8 cellular contexts compared by ENCODE assay signal in genomic region chr14:23069413-23069806, GRCh38. TPM values are rescaled to one million over a fixed set of nuclear protein-coding genes. Genes with fewer than 3 reads are reported as not detected.
A peak's percentile ranks its signal among the peaks of the same experiment; 100 is the strongest.
DNase-seq lines count a peak whose midpoint lies in the region; ATAC-seq, FAIRE-seq and TF ChIP-seq lines count a peak whose summit lies in the region.

No MANE protein-coding gene starts in this region.

- H3K27ac ChIP-seq in SU-DHL-6 (ENCODE audit: low read depth, low read length) (no peak overlapping the region), hepatocyte (peak overlapping the region; percentile 89), small intestine (ENCODE audit: low read depth in 1 of 2, low read length in 1 of 2) (no peak overlapping the region), upper lobe of left lung (peak overlapping the region in 1 of 4 donors; percentile 85)

- no peak overlapping the region for H2AFZ ChIP-seq in SU-DHL-6 (ENCODE audit: low read depth, low read length, severe bottlenecking)
- no peak overlapping the region for H2AFZ ChIP-seq in hepatocyte

- H3K4me1 Mint-ChIP-seq in activated T-cell treated with anti-CD3 and anti-CD28 coated beads, Interleukin-2, amount 50 U/mL, for 24 hours (ENCODE audit: low read depth): peaks cover 44% of the 10 kb centered on the region
- H3K4me1 Mint-ChIP-seq in stimulated activated effector memory CD8-positive, alpha-beta T cell treated with anti-CD3 and anti-CD28 coated beads, Interleukin-12 subunit alpha, Interleukin-12 subunit beta, amount 100 ng/mL, for 72 hours: peaks cover 45% of the 10 kb centered on the region

- H3K4me1 ChIP-seq in hepatocyte (ENCODE audit: insufficient read depth) (peaks cover 33% of the 10 kb centered on the region), small intestine (ENCODE audit: control insufficient read depth in 2 of 2, insufficient read depth in 1 of 2, low read depth in 1 of 2, low read length in 1 of 2) (peaks cover 0 to 2% of the 10 kb centered on the region in 2 donors), upper lobe of left lung (peaks cover 17 to 43% (median 34%) of the 10 kb centered on the region in 4 donors)

- WGBS in hepatocyte (ENCODE audit: low lambda C conversion rate, missing lambda C conversion rate): 65% methylated on average over 4 of the region's 4 CpGs
- WGBS in small intestine, 3 donors: 74 to 88% (median 86%) methylated on average over 3 to 4 of the region's 4 CpGs
- 73 to 81% methylated on average over 4 of the region's 4 CpGs for WGBS in upper lobe of left lung, 2 donors

- no peaks in the 10 kb centered on the region for H3K9me3 Mint-ChIP-seq in activated T-cell treated with anti-CD3 and anti-CD28 coated beads, Interleukin-2, amount 50 U/mL, for 24 hours
- no peaks in the 10 kb centered on the region for H3K9me3 Mint-ChIP-seq in stimulated activated effector memory CD8-positive, alpha-beta T cell treated with anti-CD3 and anti-CD28 coated beads, Interleukin-12 subunit alpha, Interleukin-12 subunit beta, amount 100 ng/mL, for 72 hours

- H4K20me1 ChIP-seq in SU-DHL-6 (ENCODE audit: low read depth, low read length) (peaks cover 9% of the 10 kb centered on the region; the same call in 1 of the 2 replicates), hepatocyte (ENCODE audit: insufficient read depth, poor library complexity, severe bottlenecking) (peaks cover 35% of the 10 kb centered on the region)

- H3K4me2 ChIP-seq in SU-DHL-6 (ENCODE audit: low read depth, low read length, poor library complexity, severe bottlenecking): peak overlapping the region; percentile 42
- peak overlapping the region; percentile 92 for H3K4me2 ChIP-seq in hepatocyte

- H3F3A ChIP-seq in SU-DHL-6 (ENCODE audit: insufficient read depth): peaks cover 11% of the 10 kb centered on the region

- DNase-seq in activated T-cell treated with anti-CD3 and anti-CD28 coated beads, Interleukin-2, amount 50 U/mL, for 24 hours: no peak
- no peak for DNase-seq in activated T-cell treated with anti-CD3 and anti-CD28 coated beads, Interleukin-2, amount 50 U/mL, for 48 hours
- no peak for DNase-seq in hepatocyte (ENCODE audit: low spot score)
- no peak for DNase-seq in stimulated activated effector memory CD8-positive, alpha-beta T cell treated with anti-CD3 and anti-CD28 coated beads, Interleukin-12 subunit alpha, Interleukin-12 subunit beta, amount 100 ng/mL, for 72 hours (ENCODE audit: low spot score in 2 of 2)
- DNase-seq in small intestine: no peak
- no peak for DNase-seq in upper lobe of left lung
- no peak for DNase-seq in NCI-H1436 (lab: John Stamatoyannopoulos, UW)

- no peaks in the 10 kb centered on the region for H3K9me3 ChIP-seq in SU-DHL-6 (ENCODE audit: insufficient read depth, low read length)
- no peaks in the 10 kb centered on the region for H3K9me3 ChIP-seq in hepatocyte (ENCODE audit: low read depth)
- no peaks in the 10 kb centered on the region for H3K9me3 ChIP-seq in small intestine (ENCODE audit: control insufficient read depth, low read depth)
- H3K9me3 ChIP-seq in upper lobe of left lung: no peaks in the 10 kb centered on the region

- H3K4me3 Mint-ChIP-seq in activated T-cell treated with anti-CD3 and anti-CD28 coated beads, Interleukin-2, amount 50 U/mL, for 24 hours: peak overlapping the region; percentile 98
- H3K4me3 Mint-ChIP-seq in stimulated activated effector memory CD8-positive, alpha-beta T cell treated with anti-CD3 and anti-CD28 coated beads, Interleukin-12 subunit alpha, Interleukin-12 subunit beta, amount 100 ng/mL, for 72 hours: peak overlapping the region; percentile 93

- no peak for FAIRE-seq in small intestine (lab: Jason Lieb, UNC)

- H3K27me3 Mint-ChIP-seq in activated T-cell treated with anti-CD3 and anti-CD28 coated beads, Interleukin-2, amount 50 U/mL, for 24 hours: no peaks in the 10 kb centered on the region

- H3K9me2 ChIP-seq in SU-DHL-6 (replicated peaks; ENCODE audit: insufficient read depth, low read length) (no peaks in the 10 kb centered on the region), hepatocyte (replicated peaks; ENCODE audit: insufficient read depth) (no peaks in the 10 kb centered on the region)

- H3K27me3 ChIP-seq in SU-DHL-6 (ENCODE audit: low read length) (no peaks in the 10 kb centered on the region), hepatocyte (no peaks in the 10 kb centered on the region), small intestine (ENCODE audit: control insufficient read depth in 2 of 2, insufficient read depth in 2 of 2, low read length in 2 of 2) (no peaks in the 10 kb centered on the region), upper lobe of left lung (no peaks in the 10 kb centered on the region)

- no peak for TF ChIP-seq EP300 in upper lobe of left lung (IDR thresholded peaks at IDR 0.05)

- peaks cover 23% of the 10 kb centered on the region for H3K36me3 ChIP-seq in SU-DHL-6 (ENCODE audit: low read length)
- H3K36me3 ChIP-seq in hepatocyte (replicated peaks; ENCODE audit: insufficient read depth, low read depth): no peaks in the 10 kb centered on the region
- peaks cover 8 to 11% of the 10 kb centered on the region in 2 donors for H3K36me3 ChIP-seq in small intestine (ENCODE audit: control insufficient read depth in 2 of 2, insufficient read depth in 2 of 2, low read length in 2 of 2)
- H3K36me3 ChIP-seq in upper lobe of left lung: peaks cover 16 to 74% (median 63%) of the 10 kb centered on the region in 4 donors

- peaks cover 92% of the 10 kb centered on the region for H3K36me3 Mint-ChIP-seq in activated T-cell treated with anti-CD3 and anti-CD28 coated beads, Interleukin-2, amount 50 U/mL, for 24 hours (ENCODE audit: low read depth)
- peaks cover 48% of the 10 kb centered on the region for H3K36me3 Mint-ChIP-seq in stimulated activated effector memory CD8-positive, alpha-beta T cell treated with anti-CD3 and anti-CD28 coated beads, Interleukin-12 subunit alpha, Interleukin-12 subunit beta, amount 100 ng/mL, for 72 hours

- H3K9ac ChIP-seq in SU-DHL-6 (ENCODE audit: low read length): no peak overlapping the region; the same call in 1 of the 2 replicates

- H3K27ac Mint-ChIP-seq in activated T-cell treated with anti-CD3 and anti-CD28 coated beads, Interleukin-2, amount 50 U/mL, for 24 hours: peak overlapping the region; percentile 85
- no peak overlapping the region for H3K27ac Mint-ChIP-seq in stimulated activated effector memory CD8-positive, alpha-beta T cell treated with anti-CD3 and anti-CD28 coated beads, Interleukin-12 subunit alpha, Interleukin-12 subunit beta, amount 100 ng/mL, for 72 hours

- no peak for TF ChIP-seq POLR2A in upper lobe of left lung (IDR thresholded peaks at IDR 0.05)

- H3K4me3 ChIP-seq in SU-DHL-6 (ENCODE audit: insufficient read depth, low read length, poor library complexity, severe bottlenecking) (no peak overlapping the region), hepatocyte (no peak overlapping the region), small intestine (ENCODE audit: low read depth in 1 of 2, low read length in 2 of 2) (no peak overlapping the region), upper lobe of left lung (no peak overlapping the region)

- ATAC-seq in stimulated activated effector memory CD8-positive, alpha-beta T cell treated with anti-CD3 and anti-CD28 coated beads, Interleukin-12 subunit alpha, Interleukin-12 subunit beta, amount 100 ng/mL, for 72 hours: no peak
- no peak for ATAC-seq in upper lobe of left lung (ENCODE audit: low FRiP score in 2 of 2)

- no peak for TF ChIP-seq CTCF in SU-DHL-6 (IDR thresholded peaks at IDR 0.05; ENCODE audit: insufficient read depth, low read length, poor library complexity, severe bottlenecking)
- no peak for TF ChIP-seq CTCF in hepatocyte (IDR thresholded peaks at IDR 0.05; ENCODE audit: poor library complexity)
- TF ChIP-seq CTCF in upper lobe of left lung (IDR thresholded peaks at IDR 0.05): no peak

- H3K79me2 ChIP-seq in SU-DHL-6 (ENCODE audit: insufficient read depth, low read length) (peaks cover 38% of the 10 kb centered on the region), hepatocyte (peaks cover 85% of the 10 kb centered on the region)

RNA-seq across cellular contexts. Expression of gene CDH24, which starts 12.1 kb away (rescaled TPM):
- total RNA-seq in hepatocyte: 6.7 and 6.9 TPM in 2 replicates
- polyA plus RNA-seq in hepatocyte: 18.0 and 19.8 TPM in 2 replicates
- 1 to 10 TPM in 1 of 3 donors, under 1 TPM in 2; 0.22 to 4.2 (median 0.81) TPM for polyA plus RNA-seq in small intestine
- 1 to 10 TPM; 2.0 to 8.0 (median 4.2) TPM for total RNA-seq in upper lobe of left lung

RNA-seq across cellular contexts. Expression of gene ACIN1, which starts 25.5 kb away (rescaled TPM):
- total RNA-seq in hepatocyte: 97.5 and 108 TPM in 2 replicates
- 44.3 and 49.2 TPM in 2 replicates for polyA plus RNA-seq in hepatocyte
- polyA plus RNA-seq in small intestine: 10 to 100 TPM; 53.8 to 93.9 (median 75.4) TPM
- 100 to 1,000 TPM in 5 of 6 donors, 10 to 100 TPM in 1; 91.1 to 350 (median 139) TPM for total RNA-seq in upper lobe of left lung

RNA-seq across cellular contexts. Expression of gene C14orf119, which starts 25.9 kb away (rescaled TPM):
- 47.7 and 64.9 TPM in 2 replicates for total RNA-seq in hepatocyte
- 118 and 146 TPM in 2 replicates for polyA plus RNA-seq in hepatocyte
- 10 to 100 TPM; 43.8 to 67.0 (median 65.1) TPM for polyA plus RNA-seq in small intestine
- 10 to 100 TPM in 5 of 6 donors, 1 to 10 TPM in 1; 4.9 to 52.5 (median 35.7) TPM for total RNA-seq in upper lobe of left lung

RNA-seq across cellular contexts. Expression of gene PSMB11, which starts 27.4 kb away (rescaled TPM):
- total RNA-seq in hepatocyte (not detected in 2 replicates), upper lobe of left lung (not detected)
- polyA plus RNA-seq in hepatocyte (not detected in 2 replicates), small intestine (not detected)

RNA-seq across cellular contexts. Expression of gene PSMB5, which starts 34.7 kb away (rescaled TPM):
- 171 and 190 TPM in 2 replicates for total RNA-seq in hepatocyte
- polyA plus RNA-seq in hepatocyte: 299 and 319 TPM in 2 replicates
- 100 to 1,000 TPM in 1 of 3 donors, 10 to 100 TPM in 2; 84.0 to 166 (median 87.7) TPM for polyA plus RNA-seq in small intestine
- total RNA-seq in upper lobe of left lung: 100 to 1,000 TPM in 2 of 6 donors, 10 to 100 TPM in 4; 58.7 to 147 (median 86.1) TPM
